In genomic region chr22:26892401-26893033, GRCh38 we compare ENCODE assay signal across 12 cellular contexts.
DNase-seq lines count a peak whose midpoint lies in the region; ATAC-seq lines count a peak whose summit lies in the region.
"Had no signal": no experiment of that assay in that cellular context is flagged by ENCODE, and none has a peak within 500 bp of the region (broad histone marks: within the 10 kb centered on the region; RNA-seq: fewer than 3 reads in every experiment).

No MANE protein-coding gene starts in this region.

- CTCF ChIA-PET in CD4-positive, alpha-beta memory T cell (lab: Charles Lee; ENCODE audit: partially characterized antibody) = no interaction called here

- no peak overlapping the region for H3K27ac Mint-ChIP-seq in CD4-positive, alpha-beta memory T cell

- H3K36me3 Mint-ChIP-seq in CD4-positive, alpha-beta memory T cell = peaks cover 5 to 28% of the 10 kb centered on the region in 2 donors

- POLR2A ChIA-PET in CD4-positive, alpha-beta memory T cell (lab: Charles Lee; ENCODE audit: partially characterized antibody) = no interaction called here

- H3K4me1 ChIP-seq in CD4-positive, alpha-beta memory T cell (ENCODE audit: insufficient read depth, low read length) = no peaks in the 10 kb centered on the region

- H3K4me1 Mint-ChIP-seq in CD4-positive, alpha-beta memory T cell = peaks cover 0 to 1% (median 0%) of the 10 kb centered on the region in 4 donors

- no peak overlapping the region for H3K27ac ChIP-seq in CD4-positive, alpha-beta memory T cell (ENCODE audit: low read depth, low read length)
- H3K27ac ChIP-seq: BLaER1 treated with 17β-estradiol and CSF1 and Interleukin-3, amounts not matched to agents 10 nM and 100 nM; heart left ventricle; SK-N-MC had no signal

- H3K9me3 Mint-ChIP-seq in CD4-positive, alpha-beta memory T cell = peaks cover 0 to 3% (median 0%) of the 10 kb centered on the region in 8 donors

- intact Hi-C loops in CD4-positive, alpha-beta memory T cell (cut with micrococcal nuclease) = no loop called here

- no peaks in the 10 kb centered on the region for H3K27me3 ChIP-seq in CD4-positive, alpha-beta memory T cell (ENCODE audit: insufficient read depth, low read length)
- H3K27me3 ChIP-seq: BLaER1 treated with 17β-estradiol and CSF1 and Interleukin-3, amounts not matched to agents 10 nM and 100 nM; heart left ventricle had no signal

- peak; percentile 98 for DNase-seq in COLO668 (lab: John Stamatoyannopoulos, UW; ENCODE audit: unreplicated experiment)
- DNase-seq in NCI-H1417 (lab: John Stamatoyannopoulos, UW) = peak; percentile 27 to 96 (median 86)
- peak; percentile 6 for DNase-seq in RPMI8226
- peak; percentile 15 for DNase-seq in left kidney (ENCODE audit: low read depth, low spot score)
- DNase-seq in cortex of kidney (lab: John Stamatoyannopoulos, UW) = no peak
- DNase-seq in CD4-positive, alpha-beta memory T cell = no peak
- DNase-seq: heart left ventricle had no signal

- peaks cover 2 to 19% of the 10 kb centered on the region in 2 donors for H3K27me3 Mint-ChIP-seq in CD4-positive, alpha-beta memory T cell

- no peaks in the 10 kb centered on the region for H3K36me3 ChIP-seq in CD4-positive, alpha-beta memory T cell (ENCODE audit: insufficient read depth, low read length)
- H3K36me3 ChIP-seq: BLaER1 treated with 17β-estradiol and CSF1 and Interleukin-3, amounts not matched to agents 10 nM and 100 nM; heart left ventricle had no signal

- no peak for ATAC-seq in HG03280 (IDR thresholded peaks at IDR 0.05; ENCODE audit: unreplicated experiment)
- ATAC-seq in HG02938 (IDR thresholded peaks at IDR 0.05; ENCODE audit: unreplicated experiment) = no peak
- ATAC-seq: HepG2 had no signal

- H3K9me3 ChIP-seq in CD4-positive, alpha-beta memory T cell (ENCODE audit: control insufficient read depth in 1 of 2, low read length in 2 of 2) = no peaks in the 10 kb centered on the region
- H3K9me3 ChIP-seq: BLaER1 treated with 17β-estradiol and CSF1 and Interleukin-3, amounts not matched to agents 10 nM and 100 nM; heart left ventricle had no signal

- no peak overlapping the region for H3K4me3 ChIP-seq in CD4-positive, alpha-beta memory T cell (ENCODE audit: low read length in 2 of 2)
- H3K4me3 ChIP-seq: BLaER1 treated with 17β-estradiol and CSF1 and Interleukin-3, amounts not matched to agents 10 nM and 100 nM; heart left ventricle; SK-N-MC had no signal

- H3K4me3 Mint-ChIP-seq in CD4-positive, alpha-beta memory T cell = no peak overlapping the region

Comparison
In these comparisons a context has a peak if more than half of its experiments do, and no peak if none do; other contexts are left out.
1. DNase-seq: peak in COLO668 (single experiment), NCI-H1417 (3 of 3), RPMI8226 (single experiment) and left kidney (single experiment); none in cortex of kidney (single experiment) and CD4-positive, alpha-beta memory T cell (0 of 5).